Comparison of ENCODE assay signal across 8 cellular contexts in genomic region chr11:75814686-75815344, GRCh38. TPM values are rescaled to one million over a fixed set of nuclear protein-coding genes. Genes with fewer than 3 reads are reported as not detected.
DNase-seq lines count a peak whose midpoint lies in the region; ATAC-seq and TF ChIP-seq lines count a peak whose summit lies in the region.

Gene UVRAG (plus strand): TSS chr11:75815210. CDS start chr11:75815408, 198 bp downstream.

- H3K9ac ChIP-seq in IMR-90 (ENCODE audit: low read depth, low read length): peak within 1 kb of the TSS; percentile 73

- H4K20me1 ChIP-seq in IMR-90 (ENCODE audit: insufficient read depth, low read length): peaks cover 8% of the 10 kb centered on the region; the same call in 1 of the 2 replicates

- H3K9me3 ChIP-seq in IMR-90 (ENCODE audit: control insufficient read depth, insufficient read depth, low read length): no peaks in the 10 kb centered on the region

- peak within 1 kb of the TSS; percentile 93 for H2AK9ac ChIP-seq in IMR-90 (replicated peaks; ENCODE audit: low read depth, low read length, poor library complexity)

- no peaks in the 10 kb centered on the region for H3K9me1 ChIP-seq in IMR-90 (ENCODE audit: insufficient read depth, low read length)

- peaks cover 18 to 34% of the 10 kb centered on the region in 2 experiments; a peak in 3 of 4 replicates for H3K79me1 ChIP-seq in IMR-90 (ENCODE audit: low read depth in 1 of 2, low read length in 2 of 2)

- peak within 1 kb of the TSS; percentile 59 for H3K4me3 ChIP-seq in IMR-90 (ENCODE audit: insufficient read depth, low read depth, low read length)

- peak within 1 kb of the TSS; percentile 65 for H3K14ac ChIP-seq in IMR-90 (replicated peaks; ENCODE audit: low read depth, low read length)

- peak within 1 kb of the TSS; percentile 6; the same call in 1 of the 2 replicates for H2BK20ac ChIP-seq in IMR-90 (ENCODE audit: low read depth, low read length)

- H2BK120ac ChIP-seq in IMR-90 (ENCODE audit: low read depth, low read length): peak within 1 kb of the TSS; percentile 36; the same call in 1 of the 2 replicates

- H4K8ac ChIP-seq in IMR-90 (ENCODE audit: low read depth in 2 of 2, low read length in 2 of 2): peak within 1 kb of the TSS; percentile 66 to 91

- POLR2A ChIA-PET in IMR-90 (lab: Charles Lee; ENCODE audit: unreplicated experiment): no interaction called here

- peak within 1 kb of the TSS; percentile 17 for H2BK5ac ChIP-seq in IMR-90 (ENCODE audit: low read depth, low read length, poor library complexity, severe bottlenecking)

- no peak; the same call in 1 of the 2 replicates for TF ChIP-seq POLR2A in IMR-90 (IDR thresholded peaks at IDR 0.05; ENCODE audit: low read depth, low read length)

- ATAC-seq in GM21528 (IDR thresholded peaks at IDR 0.05; ENCODE audit: low FRiP score, unreplicated experiment) (peak; percentile 81), IMR-90 (ENCODE audit: low read depth) (peak; percentile 97)

- peak within 1 kb of the TSS; percentile 79 for H3K23ac ChIP-seq in IMR-90 (ENCODE audit: low read depth, low read length)

- H3K27me3 ChIP-seq in IMR-90 (ENCODE audit: control insufficient read depth, insufficient read depth, low read length): 0 out of 2 replicates have a peak, but pooled peaks cover 2% of the 10 kb centered on the region

- peak within 1 kb of the TSS; percentile 43; the same call in 1 of the 2 replicates for H3K56ac ChIP-seq in IMR-90 (ENCODE audit: extremely low read depth, insufficient read depth, low read length)

- peak within 1 kb of the TSS; percentile 31; the same call in 1 of the 3 replicates for H2BK15ac ChIP-seq in IMR-90 (ENCODE audit: low read depth, low read length)

- no peak within 1 kb of the TSS; the same call in 1 of the 2 replicates for H3K18ac ChIP-seq in IMR-90 (ENCODE audit: low read depth, low read length)

- peak within 1 kb of the TSS; percentile 99 for H2AFZ ChIP-seq in IMR-90 (replicated peaks; ENCODE audit: low read length, poor library complexity)

- BruUV-seq in IMR-90 (replicated peaks; lab: Mats Ljungman, UMichigan): no TSS peak

- CTCF ChIA-PET in IMR-90 (lab: Yijun Ruan, JAX): interaction anchor here (1.1 kb wide), 1 partner anchor 11 kb away, joined by 6 read pairs; no protein-coding TSS in a partner anchor

- peak within 1 kb of the TSS; percentile 93 for H3K4me2 ChIP-seq in IMR-90 (ENCODE audit: low read depth, low read length)

- dilution Hi-C loops in IMR-90 (cut with HindIII; ENCODE audit: low sequenced_read_pairs, unreplicated experiment): no loop called here

- peak within 1 kb of the TSS; percentile 68 for H3K4ac ChIP-seq in IMR-90 (ENCODE audit: low read depth, low read length)

- peak within 1 kb of the TSS; percentile 25; the same call in 1 of the 2 replicates for H4K5ac ChIP-seq in IMR-90 (ENCODE audit: low read depth, low read length)

- TF ChIP-seq CTCF in IMR-90 (conservative IDR thresholded peaks at IDR 0.05; ENCODE audit: low read depth, low read length): no peak

- H3K27ac ChIP-seq in IMR-90 (ENCODE audit: insufficient read depth, low read length): peak within 1 kb of the TSS; percentile 47

- no CpG with 5 or more reads among the region's 39 CpGs for WGBS in IMR-90 (ENCODE audit: extremely low coverage in 2 of 2, insufficient read length in 1 of 2), 2 experiments

- in situ Hi-C loops in IMR-90 (cut with MboI; ENCODE audit: low sequenced_read_pairs): no loop called here

- peak within 1 kb of the TSS; percentile 6 for H2AK5ac ChIP-seq in IMR-90 (ENCODE audit: low read depth, low read length)

- no peak for TF ChIP-seq RAD21 in IMR-90 (IDR thresholded peaks at IDR 0.05; ENCODE audit: low read length)

- DNase-seq in DMS 273 (lab: John Stamatoyannopoulos, UW; ENCODE audit: unreplicated experiment) (peak; percentile 100), IMR-90 (peak; percentile 99), OCI-M1 (lab: John Stamatoyannopoulos, UW) (peak; percentile 100), activated T-cell treated with anti-CD3 and anti-CD28 coated beads for 24 hours (ENCODE audit: low read depth) (peak; percentile 98), epidermal melanocyte (ENCODE audit: insufficient read length, low spot score) (peak; percentile 99), middle frontal gyrus (ENCODE audit: extremely low spot score, low spot score) (peak; percentile 99)
- DNase-seq in stimulated activated CD8-positive, alpha-beta memory T cell treated with anti-CD3 and anti-CD28 coated beads, Interleukin-2, amount 100 ng/mL, for 48 hours (ENCODE audit: low read depth in 2 of 2): peak; percentile 89 to 96

- no peaks in the 10 kb centered on the region for H3K36me3 ChIP-seq in IMR-90 (ENCODE audit: control insufficient read depth, insufficient read depth, low read length)

- peak within 1 kb of the TSS; percentile 59; the same call in 1 of the 2 replicates for H4K91ac ChIP-seq in IMR-90 (ENCODE audit: insufficient read depth, low read depth, low read length)

- H3K4me1 ChIP-seq in IMR-90 (ENCODE audit: control insufficient read depth, insufficient read depth, low read length): peaks cover 8% of the 10 kb centered on the region

- intact Hi-C loops in IMR-90 (cut with micrococcal nuclease): loop anchor here (5.0 kb wide), 1 partner anchor 52 kb away; no protein-coding TSS in a partner anchor

TF ChIP-seq in IMR-90, 13 proteins besides CTCF, POLR2A, EP300 and RAD21:
- no peak for TF ChIP-seq CHD1 (IDR thresholded peaks at IDR 0.05; ENCODE audit: low read depth, low read length)
- peak; percentile 80 for TF ChIP-seq MAZ (IDR thresholded peaks at IDR 0.05; ENCODE audit: borderline replicate concordance, low read depth, low read length)
- peak; percentile 100 for TF ChIP-seq USF2 (IDR thresholded peaks at IDR 0.05; ENCODE audit: low read depth, low read length)
- TF ChIP-seq FOS (IDR thresholded peaks at IDR 0.05; ENCODE audit: low read depth, low read length): peak; percentile 91
- TF ChIP-seq BHLHE40 (IDR thresholded peaks at IDR 0.05; ENCODE audit: low read depth, low read length): peak; percentile 98
- TF ChIP-seq MXI1 (IDR thresholded peaks at IDR 0.05; ENCODE audit: borderline replicate concordance, low read depth, low read length): peak; percentile 48; the same call in 1 of the 2 replicates
- TF ChIP-seq ELK1 (IDR thresholded peaks at IDR 0.05; ENCODE audit: borderline replicate concordance, low read depth, low read length): no peak
- peak; percentile 44; the same call in 1 of the 2 replicates for TF ChIP-seq CEBPB (IDR thresholded peaks at IDR 0.05; ENCODE audit: low read depth, low read length)

RNA-seq across cellular contexts. Expression of gene UVRAG, which starts in this region (rescaled TPM):
- total RNA-seq in IMR-90 (2012; rRNA removed): 10.9 and 12.8 TPM in 2 replicates
- polyA plus RNA-seq in IMR-90 (2012; rRNA removed): 5.3 and 5.6 TPM in 2 replicates
- 2.4 and 3.7 TPM in 2 replicates for polyA plus RNA-seq in IMR-90 (2012; cell fraction: cytosol; rRNA removed)
- polyA plus RNA-seq in IMR-90 (2012; cell fraction: nucleus; rRNA removed; ENCODE audit: low replicate concordance): 7.0 and 12.4 TPM in 2 replicates

Comparison
In these comparisons a context has a peak if more than half of its experiments do, and no peak if none do; other contexts are left out.
1. Peak in every context shown above with its lines: DNase-seq, ATAC-seq, H3K4me3 ChIP-seq and H3K27ac ChIP-seq.